2 cellular contexts compared by ENCODE assay signal in the genomic region with DNA sequence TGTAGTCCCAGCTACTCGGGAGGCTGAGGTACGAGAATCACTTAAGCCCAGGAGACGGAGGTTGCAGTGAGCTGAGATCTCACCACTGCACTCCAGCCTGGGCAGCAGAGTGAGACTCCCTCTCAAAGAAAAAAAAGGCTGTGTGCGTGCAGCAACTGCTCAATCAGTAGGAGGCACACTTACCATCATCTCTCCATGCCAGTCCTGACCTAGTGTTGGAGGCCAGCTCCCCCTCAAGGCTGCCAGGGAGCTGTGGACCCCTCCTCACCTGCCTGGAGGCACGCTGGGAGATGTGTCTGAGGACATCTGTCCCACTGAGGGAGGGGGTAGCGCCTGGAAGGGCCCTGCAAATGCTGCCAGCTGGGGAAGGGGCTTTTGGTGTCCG.
TF ChIP-seq lines count a peak whose summit lies in the region.

No MANE protein-coding gene starts in this region.

TF ChIP-seq in HepG2, 621 proteins besides CTCF, POLR2A, EP300 and RAD21:
- TF ChIP-seq ZBTB4 (CRISPR knock-in tag; IDR thresholded peaks at IDR 0.05; ENCODE audit: borderline replicate concordance) (no peak), RXRA (CRISPR knock-in tag; IDR thresholded peaks at IDR 0.05) (no peak), HNF1B (CRISPR knock-in tag; IDR thresholded peaks at IDR 0.05) (0 out of 2 replicates have a peak, but pooled peaks have one; percentile 33)
- TF ChIP-seq, protein P1, sequence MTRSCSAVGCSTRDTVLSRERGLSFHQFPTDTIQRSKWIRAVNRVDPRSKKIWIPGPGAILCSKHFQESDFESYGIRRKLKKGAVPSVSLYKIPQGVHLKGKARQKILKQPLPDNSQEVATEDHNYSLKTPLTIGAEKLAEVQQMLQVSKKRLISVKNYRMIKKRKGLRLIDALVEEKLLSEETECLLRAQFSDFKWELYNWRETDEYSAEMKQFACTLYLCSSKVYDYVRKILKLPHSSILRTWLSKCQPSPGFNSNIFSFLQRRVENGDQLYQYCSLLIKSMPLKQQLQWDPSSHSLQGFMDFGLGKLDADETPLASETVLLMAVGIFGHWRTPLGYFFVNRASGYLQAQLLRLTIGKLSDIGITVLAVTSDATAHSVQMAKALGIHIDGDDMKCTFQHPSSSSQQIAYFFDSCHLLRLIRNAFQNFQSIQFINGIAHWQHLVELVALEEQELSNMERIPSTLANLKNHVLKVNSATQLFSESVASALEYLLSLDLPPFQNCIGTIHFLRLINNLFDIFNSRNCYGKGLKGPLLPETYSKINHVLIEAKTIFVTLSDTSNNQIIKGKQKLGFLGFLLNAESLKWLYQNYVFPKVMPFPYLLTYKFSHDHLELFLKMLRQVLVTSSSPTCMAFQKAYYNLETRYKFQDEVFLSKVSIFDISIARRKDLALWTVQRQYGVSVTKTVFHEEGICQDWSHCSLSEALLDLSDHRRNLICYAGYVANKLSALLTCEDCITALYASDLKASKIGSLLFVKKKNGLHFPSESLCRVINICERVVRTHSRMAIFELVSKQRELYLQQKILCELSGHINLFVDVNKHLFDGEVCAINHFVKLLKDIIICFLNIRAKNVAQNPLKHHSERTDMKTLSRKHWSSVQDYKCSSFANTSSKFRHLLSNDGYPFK (CRISPR knock-in tag; IDR thresholded peaks at IDR 0.05; ENCODE audit: borderline replicate concordance): peak; percentile 31; the same call in 1 of the 2 replicates

TF ChIP-seq in GM12891, 5 proteins besides CTCF, POLR2A, EP300 and RAD21:
- TF ChIP-seq POU2F2 (IDR thresholded peaks at IDR 0.05; ENCODE audit: low read depth, low read length): no peak
- TF ChIP-seq PAX5 (IDR thresholded peaks at IDR 0.05; ENCODE audit: insufficient read depth, low read length, severe bottlenecking): no peak
- no peak for TF ChIP-seq POLR2AphosphoS5 (IDR thresholded peaks at IDR 0.05; ENCODE audit: low read depth, low read length)
- no peak for TF ChIP-seq TAF1 (IDR thresholded peaks at IDR 0.05; ENCODE audit: low read depth, low read length)
- no peak for TF ChIP-seq SPI1 (IDR thresholded peaks at IDR 0.05; ENCODE audit: low read depth, low read length)
